15 cellular contexts compared by ENCODE assay signal in the genomic region with DNA sequence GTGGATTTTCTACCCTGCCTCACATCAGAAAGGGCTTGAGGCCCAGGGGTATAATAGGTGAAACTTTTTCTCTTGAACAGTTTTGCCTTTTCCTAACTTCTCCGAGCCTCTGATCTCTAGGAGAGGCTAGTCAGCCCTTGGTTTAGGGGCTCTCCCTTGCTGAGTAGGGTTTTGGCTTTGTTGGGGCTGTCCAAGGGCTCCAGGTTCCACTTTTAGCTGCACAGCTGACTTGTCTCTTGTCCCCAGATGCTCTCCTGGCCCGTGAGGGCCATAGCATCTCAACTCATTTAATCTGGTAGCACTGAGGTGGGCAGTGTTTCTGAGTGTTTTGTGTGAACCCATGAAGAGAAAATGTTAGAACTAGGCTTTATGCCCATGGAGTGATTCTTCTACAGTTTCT.
"Had no signal": no experiment of that assay in that cellular context is flagged by ENCODE, and none has a peak within 500 bp of the region (broad histone marks: within the 10 kb centered on the region; RNA-seq: fewer than 3 reads in every experiment).

No MANE protein-coding gene starts in this region.

- H3K4me3 ChIP-seq: lung, pancreas had no signal

- ATAC-seq: activated naive CD4-positive, alpha-beta T cell treated with anti-CD3 and anti-CD28 coated beads, Interleukin-2, amount 50 U/mL, for 72 hours; effector memory CD8-positive, alpha-beta T cell; left cardiac atrium; pancreas; stimulated activated effector memory CD8-positive, alpha-beta T cell treated with anti-CD3 and anti-CD28 coated beads, Interleukin-12 subunit alpha, Interleukin-12 subunit beta, amount 100 ng/mL, for 72 hours; T-cell had no signal

- H3K27me3 ChIP-seq: pancreas had no signal

- H3K36me3 ChIP-seq: pancreas had no signal

- H3K9me3 ChIP-seq: pancreas had no signal

- DNase-seq: activated CD4-positive, alpha-beta T cell treated with anti-CD3 and anti-CD28 coated beads for 1 hour; activated CD4-positive, alpha-beta T cell treated with anti-CD3 and anti-CD28 coated beads, Interleukin-2, amount 50 U/mL, for 4 hours; activated effector memory CD4-positive, alpha-beta T cell treated with anti-CD3 and anti-CD28 coated beads, Interleukin-2, amount 50 U/mL, for 16 hours; activated T-cell treated with anti-CD3 and anti-CD28 coated beads, Interleukin-2, amount 50 U/mL, for 48 hours; amniotic stem cell; effector memory CD8-positive, alpha-beta T cell; foreskin melanocyte; head of caudate nucleus; left cardiac atrium; midbrain; pancreas; T-cell had no signal

- H3K27ac ChIP-seq: pancreas had no signal
